Comparison of ENCODE assay signal across 19 cellular contexts in the genomic region with DNA sequence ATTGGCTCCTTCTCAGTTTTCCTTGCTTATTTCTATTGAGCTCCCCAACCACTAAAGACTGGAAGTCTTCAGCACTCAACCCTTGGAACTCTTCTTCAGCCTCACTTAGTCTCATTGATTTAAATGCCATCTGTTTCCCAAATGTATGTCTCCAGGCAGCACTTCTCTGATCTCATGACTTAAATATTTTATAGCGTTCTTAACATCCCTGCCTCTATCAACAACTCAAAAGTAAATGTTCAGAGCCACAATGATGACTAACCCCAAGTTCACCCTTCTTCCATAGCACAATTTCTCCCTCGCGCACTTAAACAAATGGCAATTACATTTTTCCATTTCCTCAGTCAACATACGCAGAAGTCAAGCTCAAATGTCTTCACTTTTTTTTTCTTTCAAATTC.
"Had no signal": no experiment of that assay in that cellular context is flagged by ENCODE, and none has a peak within 500 bp of the region (broad histone marks: within the 10 kb centered on the region; RNA-seq: fewer than 3 reads in every experiment).

No MANE protein-coding gene starts in this region.

- H3K4me1 ChIP-seq: ascending aorta, colonic mucosa, spleen had no signal

- H3K27ac ChIP-seq: ascending aorta, cardiac muscle cell, colonic mucosa, spleen had no signal

- H3K36me3 Mint-ChIP-seq: activated naive CD8-positive, alpha-beta T cell treated with anti-CD3 and anti-CD28 coated beads, Interleukin-2, amount 10 ng/mL, durations not matched to agents 7 days and 5 days; immature natural killer cell; naive thymus-derived CD4-positive, alpha-beta T cell; stimulated activated naive B cell treated with anti-CD40 and anti-IgM and Interleukin-4, amounts not matched to agents 10 μg/mL and 1 μg/mL and 100 μg/mL, for 72 hours had no signal

- FAIRE-seq: endothelial cell of umbilical vein had no signal

- ATAC-seq: activated CD8-positive, alpha-beta T cell treated with anti-CD3 and anti-CD28 coated beads, Interleukin-2, amount 10 ng/mL, durations not matched to agents 7 days and 5 days; left cardiac atrium; naive thymus-derived CD4-positive, alpha-beta T cell; right cardiac atrium; stimulated activated naive B cell treated with anti-CD40 and anti-IgM and Interleukin-4, amounts not matched to agents 10 μg/mL and 1 μg/mL and 100 μg/mL, for 72 hours had no signal

- H3K9me3 ChIP-seq: ascending aorta, colonic mucosa had no signal

- H3K4me3 ChIP-seq: ascending aorta, cardiac muscle cell, colonic mucosa, lung, spleen had no signal

- H3K27me3 Mint-ChIP-seq: activated naive CD8-positive, alpha-beta T cell treated with anti-CD3 and anti-CD28 coated beads, Interleukin-2, amount 10 ng/mL, durations not matched to agents 7 days and 5 days; naive thymus-derived CD4-positive, alpha-beta T cell; stimulated activated naive B cell treated with anti-CD40 and anti-IgM and Interleukin-4, amounts not matched to agents 10 μg/mL and 1 μg/mL and 100 μg/mL, for 72 hours had no signal

- H3K9me3 Mint-ChIP-seq: stimulated activated naive B cell treated with anti-CD40 and anti-IgM and Interleukin-4, amounts not matched to agents 10 μg/mL and 1 μg/mL and 100 μg/mL, for 72 hours; T-helper 1 cell treated with Interleukin-12 subunit alpha and Interleukin-12 subunit beta and Interleukin-4 antibody, amounts not matched to agents 30 μg/mL and 1 μg/mL, for 36 hours had no signal

- H3K4me1 Mint-ChIP-seq: activated naive CD8-positive, alpha-beta T cell treated with anti-CD3 and anti-CD28 coated beads, Interleukin-2, amount 10 ng/mL, durations not matched to agents 7 days and 5 days; immature natural killer cell; naive thymus-derived CD4-positive, alpha-beta T cell; stimulated activated naive B cell treated with anti-CD40 and anti-IgM and Interleukin-4, amounts not matched to agents 10 μg/mL and 1 μg/mL and 100 μg/mL, for 72 hours had no signal

- H3K36me3 ChIP-seq: ascending aorta, cardiac muscle cell, colonic mucosa, spleen had no signal

- H3K27me3 ChIP-seq: ascending aorta, cardiac muscle cell, colonic mucosa, spleen had no signal

- H3K27ac Mint-ChIP-seq: activated CD8-positive, alpha-beta T cell treated with anti-CD3 and anti-CD28 coated beads, Interleukin-2, amount 10 ng/mL, durations not matched to agents 7 days and 5 days; activated naive CD8-positive, alpha-beta T cell treated with anti-CD3 and anti-CD28 coated beads, Interleukin-2, amount 10 ng/mL, durations not matched to agents 7 days and 5 days; immature natural killer cell; naive thymus-derived CD4-positive, alpha-beta T cell; stimulated activated naive B cell treated with anti-CD40 and anti-IgM and Interleukin-4, amounts not matched to agents 10 μg/mL and 1 μg/mL and 100 μg/mL, for 72 hours; T-helper 1 cell treated with Interleukin-12 subunit alpha and Interleukin-12 subunit beta and Interleukin-4 antibody, amounts not matched to agents 30 μg/mL and 1 μg/mL, for 36 hours had no signal

- H3K4me3 Mint-ChIP-seq: activated CD8-positive, alpha-beta T cell treated with anti-CD3 and anti-CD28 coated beads, Interleukin-2, amount 10 ng/mL, durations not matched to agents 7 days and 5 days; activated naive CD8-positive, alpha-beta T cell treated with anti-CD3 and anti-CD28 coated beads, Interleukin-2, amount 10 ng/mL, durations not matched to agents 7 days and 5 days; immature natural killer cell; naive thymus-derived CD4-positive, alpha-beta T cell; stimulated activated naive B cell treated with anti-CD40 and anti-IgM and Interleukin-4, amounts not matched to agents 10 μg/mL and 1 μg/mL and 100 μg/mL, for 72 hours; T-helper 1 cell treated with Interleukin-12 subunit alpha and Interleukin-12 subunit beta and Interleukin-4 antibody, amounts not matched to agents 30 μg/mL and 1 μg/mL, for 36 hours had no signal

- DNase-seq: activated CD4-positive, alpha-beta T cell treated with anti-CD3 and anti-CD28 coated beads for 4 hours; activated CD8-positive, alpha-beta memory T cell treated with anti-CD3 and anti-CD28 coated beads, Interleukin-2, amount 50 U/mL, for 48 hours; activated CD8-positive, alpha-beta T cell treated with anti-CD3 and anti-CD28 coated beads, Interleukin-2, amount 10 ng/mL, durations not matched to agents 7 days and 5 days; activated naive CD8-positive, alpha-beta T cell treated with anti-CD3 and anti-CD28 coated beads, Interleukin-2, amount 10 ng/mL, durations not matched to agents 7 days and 5 days; colonic mucosa; effector CD4-positive, alpha-beta T cell; immature natural killer cell; left cardiac atrium; naive thymus-derived CD4-positive, alpha-beta T cell; posterior cingulate gyrus; right cardiac atrium; spleen; stimulated activated CD4-positive, alpha-beta T cell treated with anti-CD3 and anti-CD28 coated beads, Interleukin-1b, Interleukin-23, amount 100 ng/mL, for 48 hours; stimulated activated naive B cell treated with anti-CD40 and anti-IgM and Interleukin-4, amounts not matched to agents 10 μg/mL and 1 μg/mL and 100 μg/mL, for 72 hours had no signal
